ENCODE assay signal across 29 cellular contexts in the genomic region with DNA sequence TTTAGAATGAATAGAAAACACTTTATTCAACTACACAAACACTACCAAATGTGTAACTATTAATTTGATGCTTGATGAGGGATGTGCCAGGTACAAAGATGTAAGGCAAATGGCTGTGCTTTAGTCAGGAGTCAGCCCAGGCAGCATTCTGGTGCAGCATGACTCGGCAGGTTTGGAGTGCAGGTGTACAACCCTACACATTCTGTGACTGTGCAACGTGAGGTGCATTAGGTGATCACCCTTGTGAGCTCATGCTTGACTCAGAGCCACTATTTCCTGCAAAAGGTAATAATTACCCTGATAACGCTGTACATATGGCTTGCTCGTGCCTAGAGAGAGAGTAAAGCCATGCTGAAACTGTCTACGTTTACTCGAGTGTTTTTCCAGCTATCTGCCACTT.
DNase-seq lines count a peak whose midpoint lies in the region; ATAC-seq and TF ChIP-seq lines count a peak whose summit lies in the region.
"Had no signal": no experiment of that assay in that cellular context is flagged by ENCODE, and none has a peak within 500 bp of the region (broad histone marks: within the 10 kb centered on the region; RNA-seq: fewer than 3 reads in every experiment).

No MANE protein-coding gene starts in this region.

- no peak overlapping the region for H3K4me2 ChIP-seq in neural progenitor cell
- H3K4me2 ChIP-seq: KMS-11 had no signal

- H3K27me3 ChIP-seq in neural progenitor cell, result no peaks in the 10 kb centered on the region
- H3K27me3 ChIP-seq: heart right ventricle had no signal

- DNase-seq in NCI-H345 (lab: John Stamatoyannopoulos, UW) (peak; percentile 1), NCI-H345 treated with DMSO at 0.1 percent for 48 hours (lab: John Stamatoyannopoulos, UW; ENCODE audit: unreplicated experiment) (no peak), NB4 (ENCODE audit: low read depth) (peak; percentile 6), erythroblast (lab: John Stamatoyannopoulos, UW) (peak; percentile 5 to 7), neural progenitor cell (ENCODE audit: low spot score) (peak; percentile 30), mesothelial cell of epicardium (ENCODE audit: low spot score in 2 of 2, unreplicated experiment in 2 of 2) (no peak)
- no peak for DNase-seq in effector memory CD8-positive, alpha-beta T cell
- DNase-seq: activated B cell treated with CpG ODN at 0.5 μM for 24 hours; activated CD8-positive, alpha-beta memory T cell treated with anti-CD3 and anti-CD28 coated beads, Interleukin-2, amount 10 ng/mL, durations not matched to agents 7 days and 5 days; activated gamma-delta T cell treated with Interleukin-2 at 50 U/mL for 16 hours; activated T-cell treated with anti-CD3 and anti-CD28 coated beads, Interleukin-2, amount 50 U/mL, for 4 hours; EL; foreskin fibroblast; heart right ventricle; left cardiac atrium; NCI-H1436; NCI-H446; nephron progenitor cell; small intestine; stimulated activated naive CD4-positive, alpha-beta T cell treated with Interleukin-2 at 50 U/mL for 16 hours had no signal

- no peak overlapping the region for H3K4me3 ChIP-seq in NB4 (ENCODE audit: low read depth, low read length)
- no peak overlapping the region for H3K4me3 ChIP-seq in neural progenitor cell
- H3K4me3 ChIP-seq: GM12878, heart right ventricle, thoracic aorta had no signal

- peaks cover 2% of the 10 kb centered on the region for H3K27me3 Mint-ChIP-seq in neural progenitor cell (ENCODE audit: insufficient read depth, low read depth)
- H3K27me3 Mint-ChIP-seq in effector memory CD8-positive, alpha-beta T cell, result no peaks in the 10 kb centered on the region
- no peaks in the 10 kb centered on the region for H3K27me3 Mint-ChIP-seq in mesothelial cell of epicardium (ENCODE audit: low read depth)
- H3K27me3 Mint-ChIP-seq: activated B cell treated with CpG ODN at 0.5 μM for 24 hours; activated CD8-positive, alpha-beta memory T cell treated with anti-CD3 and anti-CD28 coated beads, Interleukin-2, amount 10 ng/mL, durations not matched to agents 7 days and 5 days; central memory CD8-positive, alpha-beta T cell; T-cell had no signal

- H3K36me3 ChIP-seq in neural progenitor cell, result no peaks in the 10 kb centered on the region
- H3K36me3 ChIP-seq: heart right ventricle, thoracic aorta had no signal

- no peaks in the 10 kb centered on the region for H4K20me1 ChIP-seq in neural progenitor cell (ENCODE audit: low read depth)

- H3K27ac Mint-ChIP-seq in neural progenitor cell, result no peak overlapping the region
- H3K27ac Mint-ChIP-seq in effector memory CD8-positive, alpha-beta T cell, result no peak overlapping the region
- H3K27ac Mint-ChIP-seq in mesothelial cell of epicardium, result no peak overlapping the region
- H3K27ac Mint-ChIP-seq: activated B cell treated with CpG ODN at 0.5 μM for 24 hours; activated CD8-positive, alpha-beta memory T cell treated with anti-CD3 and anti-CD28 coated beads, Interleukin-2, amount 10 ng/mL, durations not matched to agents 7 days and 5 days; nephron progenitor cell; T-cell had no signal

- no peak overlapping the region for H3K27ac ChIP-seq in neural progenitor cell
- H3K27ac ChIP-seq: heart right ventricle, HL-60, KMS-11, RWPE1, thoracic aorta had no signal

- no peak for TF ChIP-seq POLR2A in NB4 (IDR thresholded peaks at IDR 0.05; ENCODE audit: extremely low read depth, insufficient read length)
- TF ChIP-seq POLR2A in erythroblast (IDR thresholded peaks at IDR 0.05; ENCODE audit: low read length), result no peak

- H3K9me3 ChIP-seq in neural progenitor cell (ENCODE audit: low read depth), result no peaks in the 10 kb centered on the region
- H3K9me3 ChIP-seq: thoracic aorta had no signal

- ATAC-seq in effector memory CD8-positive, alpha-beta T cell (replicated peaks), result no peak
- no peak for ATAC-seq in HG02852 (IDR thresholded peaks at IDR 0.05; ENCODE audit: unreplicated experiment)
- ATAC-seq: activated CD8-positive, alpha-beta memory T cell treated with anti-CD3 and anti-CD28 coated beads, Interleukin-2, amount 10 ng/mL, durations not matched to agents 7 days and 5 days; activated T-cell treated with anti-CD3 and anti-CD28 coated beads, Interleukin-2, amount 50 U/mL, for 4 hours; esophagus mucosa; GM12878; heart right ventricle; left cardiac atrium; T-cell had no signal

- H3K79me2 ChIP-seq in neural progenitor cell (ENCODE audit: low read depth), result no peaks in the 10 kb centered on the region

- H3K9me3 Mint-ChIP-seq in neural progenitor cell, result peaks cover 27% of the 10 kb centered on the region
- H3K9me3 Mint-ChIP-seq in effector memory CD8-positive, alpha-beta T cell, result peaks cover 0 to 2% of the 10 kb centered on the region in 2 donors
- H3K9me3 Mint-ChIP-seq in mesothelial cell of epicardium, result peaks cover 22% of the 10 kb centered on the region
- H3K9me3 Mint-ChIP-seq: activated T-cell treated with anti-CD3 and anti-CD28 coated beads, Interleukin-2, amount 50 U/mL, for 4 hours had no signal

- H3K4me3 Mint-ChIP-seq in neural progenitor cell (no peak overlapping the region), mesothelial cell of epicardium (no peak overlapping the region)
- H3K4me3 Mint-ChIP-seq in effector memory CD8-positive, alpha-beta T cell, result no peak overlapping the region
- H3K4me3 Mint-ChIP-seq: activated B cell treated with CpG ODN at 0.5 μM for 24 hours; activated CD8-positive, alpha-beta memory T cell treated with anti-CD3 and anti-CD28 coated beads, Interleukin-2, amount 10 ng/mL, durations not matched to agents 7 days and 5 days; activated T-cell treated with anti-CD3 and anti-CD28 coated beads, Interleukin-2, amount 50 U/mL, for 4 hours; central memory CD8-positive, alpha-beta T cell; nephron progenitor cell; T-cell had no signal

- no peak overlapping the region for H2AFZ ChIP-seq in neural progenitor cell (replicated peaks)

- H3K9ac ChIP-seq in neural progenitor cell, result no peak overlapping the region
- H3K9ac ChIP-seq: KMS-11 had no signal

- H3K4me1 Mint-ChIP-seq in neural progenitor cell (no peaks in the 10 kb centered on the region), mesothelial cell of epicardium (no peaks in the 10 kb centered on the region)
- no peaks in the 10 kb centered on the region for H3K4me1 Mint-ChIP-seq in effector memory CD8-positive, alpha-beta T cell (ENCODE audit: low read depth in 2 of 2)
- H3K4me1 Mint-ChIP-seq: activated B cell treated with CpG ODN at 0.5 μM for 24 hours; activated CD8-positive, alpha-beta memory T cell treated with anti-CD3 and anti-CD28 coated beads, Interleukin-2, amount 10 ng/mL, durations not matched to agents 7 days and 5 days; central memory CD8-positive, alpha-beta T cell; nephron progenitor cell; T-cell had no signal

- no peak for TF ChIP-seq CTCF in NB4 (IDR thresholded peaks at IDR 0.05; ENCODE audit: low read depth, low read length)
- no peak for TF ChIP-seq CTCF in neural progenitor cell (IDR thresholded peaks at IDR 0.05)
- TF ChIP-seq CTCF in mesothelial cell of epicardium (IDR thresholded peaks at IDR 0.05; ENCODE audit: unreplicated experiment), result no peak

- no peaks in the 10 kb centered on the region for H3F3A ChIP-seq in neural progenitor cell (ENCODE audit: low read depth)

- peaks cover 5% of the 10 kb centered on the region for H3K36me3 Mint-ChIP-seq in neural progenitor cell
- no peaks in the 10 kb centered on the region for H3K36me3 Mint-ChIP-seq in effector memory CD8-positive, alpha-beta T cell (ENCODE audit: insufficient read depth)
- no peaks in the 10 kb centered on the region for H3K36me3 Mint-ChIP-seq in mesothelial cell of epicardium
- H3K36me3 Mint-ChIP-seq: activated CD8-positive, alpha-beta memory T cell treated with anti-CD3 and anti-CD28 coated beads, Interleukin-2, amount 10 ng/mL, durations not matched to agents 7 days and 5 days; T-cell had no signal

- no peaks in the 10 kb centered on the region for H3K4me1 ChIP-seq in neural progenitor cell
- H3K4me1 ChIP-seq: heart right ventricle had no signal

Comparison
In these comparisons a context has a peak if more than half of its experiments do, and no peak if none do; other contexts are left out.
1. DNase-seq: peak in NCI-H345 (single experiment), NB4 (single experiment), erythroblast (2 of 2) and neural progenitor cell (single experiment); none in NCI-H345 treated with DMSO at 0.1 percent for 48 hours (single experiment), effector memory CD8-positive, alpha-beta T cell (0 of 3) and mesothelial cell of epicardium (0 of 2).